Comparison of ENCODE assay signal across 2 cellular contexts in the genomic region with DNA sequence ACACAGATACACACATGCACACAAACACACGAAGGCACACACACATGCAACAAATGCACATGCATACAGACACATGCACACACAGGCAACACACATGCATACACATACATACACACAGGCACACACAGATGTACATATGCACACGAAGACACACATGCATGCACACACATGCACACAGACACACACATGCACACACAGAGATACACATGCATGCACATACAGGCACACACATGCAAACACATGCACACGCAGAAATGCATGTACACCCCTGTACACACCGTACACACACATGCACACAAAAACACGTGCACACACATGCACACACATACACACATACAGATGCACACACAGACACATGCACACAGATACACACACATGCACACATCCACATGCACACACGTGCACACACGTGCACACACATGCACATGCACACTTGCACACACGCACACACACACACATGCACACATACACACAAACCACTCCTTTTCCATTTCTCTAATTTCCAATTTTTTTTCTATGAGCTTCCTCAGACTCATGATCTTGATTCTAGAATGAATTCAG.
TF ChIP-seq lines count a peak whose summit lies in the region.

No MANE protein-coding gene starts in this region.

TF ChIP-seq in HepG2, 621 proteins besides CTCF, POLR2A, EP300 and RAD21:
- TF ChIP-seq, protein P1, sequence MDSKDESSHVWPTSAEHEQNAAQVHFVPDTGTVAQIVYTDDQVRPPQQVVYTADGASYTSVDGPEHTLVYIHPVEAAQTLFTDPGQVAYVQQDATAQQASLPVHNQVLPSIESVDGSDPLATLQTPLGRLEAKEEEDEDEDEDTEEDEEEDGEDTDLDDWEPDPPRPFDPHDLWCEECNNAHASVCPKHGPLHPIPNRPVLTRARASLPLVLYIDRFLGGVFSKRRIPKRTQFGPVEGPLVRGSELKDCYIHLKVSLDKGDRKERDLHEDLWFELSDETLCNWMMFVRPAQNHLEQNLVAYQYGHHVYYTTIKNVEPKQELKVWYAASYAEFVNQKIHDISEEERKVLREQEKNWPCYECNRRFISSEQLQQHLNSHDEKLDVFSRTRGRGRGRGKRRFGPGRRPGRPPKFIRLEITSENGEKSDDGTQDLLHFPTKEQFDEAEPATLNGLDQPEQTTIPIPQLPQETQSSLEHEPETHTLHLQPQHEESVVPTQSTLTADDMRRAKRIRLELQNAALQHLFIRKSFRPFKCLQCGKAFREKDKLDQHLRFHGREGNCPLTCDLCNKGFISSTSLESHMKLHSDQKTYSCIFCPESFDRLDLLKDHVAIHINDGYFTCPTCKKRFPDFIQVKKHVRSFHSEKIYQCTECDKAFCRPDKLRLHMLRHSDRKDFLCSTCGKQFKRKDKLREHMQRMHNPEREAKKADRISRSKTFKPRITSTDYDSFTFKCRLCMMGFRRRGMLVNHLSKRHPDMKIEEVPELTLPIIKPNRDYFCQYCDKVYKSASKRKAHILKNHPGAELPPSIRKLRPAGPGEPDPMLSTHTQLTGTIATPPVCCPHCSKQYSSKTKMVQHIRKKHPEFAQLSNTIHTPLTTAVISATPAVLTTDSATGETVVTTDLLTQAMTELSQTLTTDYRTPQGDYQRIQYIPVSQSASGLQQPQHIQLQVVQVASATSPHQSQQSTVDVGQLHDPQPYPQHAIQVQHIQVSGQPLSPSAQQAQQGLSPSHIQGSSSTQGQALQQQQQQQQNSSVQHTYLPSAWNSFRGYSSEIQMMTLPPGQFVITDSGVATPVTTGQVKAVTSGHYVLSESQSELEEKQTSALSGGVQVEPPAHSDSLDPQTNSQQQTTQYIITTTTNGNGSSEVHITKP (CRISPR knock-in tag; IDR thresholded peaks at IDR 0.05; ENCODE audit: low read depth), result no peak
- TF ChIP-seq, protein P2, sequence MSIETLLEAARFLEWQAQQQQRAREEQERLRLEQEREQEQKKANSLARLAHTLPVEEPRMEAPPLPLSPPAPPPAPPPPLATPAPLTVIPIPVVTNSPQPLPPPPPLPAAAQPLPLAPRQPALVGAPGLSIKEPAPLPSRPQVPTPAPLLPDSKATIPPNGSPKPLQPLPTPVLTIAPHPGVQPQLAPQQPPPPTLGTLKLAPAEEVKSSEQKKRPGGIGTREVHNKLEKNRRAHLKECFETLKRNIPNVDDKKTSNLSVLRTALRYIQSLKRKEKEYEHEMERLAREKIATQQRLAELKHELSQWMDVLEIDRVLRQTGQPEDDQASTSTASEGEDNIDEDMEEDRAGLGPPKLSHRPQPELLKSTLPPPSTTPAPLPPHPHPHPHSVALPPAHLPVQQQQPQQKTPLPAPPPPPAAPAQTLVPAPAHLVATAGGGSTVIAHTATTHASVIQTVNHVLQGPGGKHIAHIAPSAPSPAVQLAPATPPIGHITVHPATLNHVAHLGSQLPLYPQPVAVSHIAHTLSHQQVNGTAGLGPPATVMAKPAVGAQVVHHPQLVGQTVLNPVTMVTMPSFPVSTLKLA (IDR thresholded peaks at IDR 0.05), result peak; percentile 99

TF ChIP-seq in K562, 482 proteins besides CTCF, POLR2A, EP300 and RAD21:
- TF ChIP-seq KLF10 (CRISPR knock-in tag; IDR thresholded peaks at IDR 0.05) (no peak), POLR3A (IDR thresholded peaks at IDR 0.05; ENCODE audit: borderline replicate concordance, extremely low read depth, insufficient read depth, insufficient read length) (no peak), KDM1A (IDR thresholded peaks at IDR 0.05) (peak in 1 of 2 experiments; percentile 94; a peak in 2 of 4 replicates), PTTG1 (tag; IDR thresholded peaks at IDR 0.05; ENCODE audit: low read depth) (no peak), DEAF1 (CRISPR knock-in tag; IDR thresholded peaks at IDR 0.05) (no peak), FOXM1 (IDR thresholded peaks at IDR 0.05; ENCODE audit: low read depth) (no peak), FOXM1 (CRISPR knock-in tag; IDR thresholded peaks at IDR 0.05; ENCODE audit: low read depth) (no peak), MAX (CRISPR knock-in tag; IDR thresholded peaks at IDR 0.05) (0 out of 2 replicates have a peak, but pooled peaks have one; percentile 25), ZNF695 (CRISPR knock-in tag; IDR thresholded peaks at IDR 0.05) (no peak), RBM15 (IDR thresholded peaks at IDR 0.05; ENCODE audit: insufficient read depth, low read length) (no peak), PHF8 (IDR thresholded peaks at IDR 0.05; ENCODE audit: borderline replicate concordance, low read length) (no peak)
- TF ChIP-seq, protein P1 (IDR thresholded peaks at IDR 0.05; ENCODE audit: partially characterized antibody), result no peak
TF ChIP-seq in K562: peak in this region for 2.
